In the genomic region with DNA sequence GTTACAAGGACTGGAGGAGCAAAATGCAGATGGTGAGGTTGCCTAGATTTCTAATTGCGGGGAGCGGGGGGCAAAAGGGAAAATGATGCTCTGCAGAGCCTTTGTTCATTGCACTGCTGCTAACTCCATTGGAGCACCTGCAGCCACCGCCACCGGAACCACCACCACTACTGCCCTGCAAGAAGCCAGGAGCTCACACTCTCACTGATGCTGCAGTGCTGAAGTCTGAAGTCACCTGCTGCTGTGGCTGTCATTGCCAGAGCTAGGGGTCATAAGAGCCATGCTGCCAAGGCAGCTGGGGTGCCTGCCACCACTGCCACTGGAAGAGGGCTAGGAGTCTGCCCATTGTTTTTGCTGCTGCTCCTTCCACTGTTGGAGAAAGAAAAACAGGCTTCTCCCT, we compare ENCODE assay signal across 9 cellular contexts. TPM values are rescaled to one million over a fixed set of nuclear protein-coding genes. Genes with fewer than 3 reads are reported as not detected.
"Had no signal": no experiment of that assay in that cellular context is flagged by ENCODE, and none has a peak within 500 bp of the region (broad histone marks: within the 10 kb centered on the region; RNA-seq: fewer than 3 reads in every experiment).

No MANE protein-coding gene starts in this region.

- H3K4me3 ChIP-seq: GM23248, HAP-1 had no signal

- H3K27ac ChIP-seq: GM23248, HL-60 had no signal

- H3K9me3 ChIP-seq: HAP-1 had no signal

- ATAC-seq: HCT116, HepG2 had no signal

- H3K36me3 ChIP-seq: HAP-1 had no signal

- DNase-seq: GM23248, GOT3, H7 had no signal

RNA-seq across cellular contexts. Expression of a gene that starts 7.3 kb away (rescaled TPM):
- total RNA-seq: GM23248, H7, HepG2, HT1080 had no signal

RNA-seq across cellular contexts. Expression of a gene that starts 26.7 kb away (rescaled TPM):
- total RNA-seq: GM23248, H7, HepG2, HT1080 had no signal

RNA-seq across cellular contexts. Expression of a gene that starts 59.1 kb away (rescaled TPM):
- total RNA-seq: GM23248, H4, HT1080 had no signal
